ENCODE assay signal across 16 cellular contexts in the genomic region with DNA sequence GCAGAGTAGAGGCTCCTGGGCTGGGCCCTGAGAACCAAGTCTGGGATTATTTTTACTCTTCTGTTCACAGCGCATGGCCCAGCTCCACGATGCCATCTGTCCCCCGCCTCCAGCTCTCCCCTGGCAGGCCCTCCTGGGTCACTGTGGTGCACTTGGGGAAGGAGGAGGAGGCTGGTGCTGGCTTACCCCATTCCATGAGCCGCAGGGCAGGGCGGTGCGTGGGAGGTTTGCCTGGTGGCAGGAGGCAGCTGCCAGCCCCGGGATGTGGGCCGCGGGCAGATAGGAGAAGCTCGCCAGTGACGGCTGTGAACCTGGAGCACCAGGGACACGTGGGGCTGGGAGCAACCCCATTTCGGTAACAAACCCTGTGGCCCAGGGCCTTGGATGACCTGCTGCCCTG.
"Had no signal": no experiment of that assay in that cellular context is flagged by ENCODE, and none has a peak within 500 bp of the region (broad histone marks: within the 10 kb centered on the region; RNA-seq: fewer than 3 reads in every experiment).

No MANE protein-coding gene starts in this region.

- H3K9me3 ChIP-seq: ascending aorta, breast epithelium, esophagus squamous epithelium, sigmoid colon had no signal

- H3K4me1 ChIP-seq: ascending aorta, breast epithelium, esophagus squamous epithelium, sigmoid colon had no signal

- H3K27ac Mint-ChIP-seq: activated CD4-positive, alpha-beta T cell treated with anti-CD3 and anti-CD28 coated beads, Interleukin-2, amount 10 ng/mL, durations not matched to agents 7 days and 5 days; activated naive CD4-positive, alpha-beta T cell treated with anti-CD3 and anti-CD28 coated beads for 36 hours; dendritic cell treated with granulocyte-macrophage colony-stimulating factor and Interleukin-4, amounts not matched to agents 40 ng/mL and 50 ng/mL, for 4 days; stimulated activated naive B cell treated with anti-CD40 and anti-IgM and Interleukin-4, amounts not matched to agents 10 μg/mL and 1 μg/mL and 100 μg/mL, for 72 hours had no signal

- H3K27me3 ChIP-seq: ascending aorta, breast epithelium, esophagus squamous epithelium, sigmoid colon had no signal

- H3K36me3 ChIP-seq: breast epithelium, esophagus squamous epithelium, sigmoid colon had no signal

- H3K27ac ChIP-seq: ascending aorta, breast epithelium, esophagus squamous epithelium, sigmoid colon had no signal

- H3K9me3 Mint-ChIP-seq: activated CD4-positive, alpha-beta T cell treated with anti-CD3 and anti-CD28 coated beads, Interleukin-2, amount 10 ng/mL, durations not matched to agents 7 days and 5 days; activated naive CD4-positive, alpha-beta T cell treated with anti-CD3 and anti-CD28 coated beads for 36 hours; activated T-cell treated with anti-CD3 and anti-CD28 coated beads, Interleukin-2, amount 50 U/mL, for 4 hours; dendritic cell treated with granulocyte-macrophage colony-stimulating factor and Interleukin-4, amounts not matched to agents 40 ng/mL and 50 ng/mL, for 4 days; stimulated activated naive B cell treated with anti-CD40 and anti-IgM and Interleukin-4, amounts not matched to agents 10 μg/mL and 1 μg/mL and 100 μg/mL, for 72 hours had no signal

- H3K27me3 Mint-ChIP-seq: activated CD4-positive, alpha-beta T cell treated with anti-CD3 and anti-CD28 coated beads, Interleukin-2, amount 10 ng/mL, durations not matched to agents 7 days and 5 days had no signal

- H3K36me3 Mint-ChIP-seq: stimulated activated naive B cell treated with anti-CD40 and anti-IgM and Interleukin-4, amounts not matched to agents 10 μg/mL and 1 μg/mL and 100 μg/mL, for 72 hours had no signal

- ATAC-seq: activated T-cell treated with anti-CD3 and anti-CD28 coated beads, Interleukin-2, amount 50 U/mL, for 4 hours; stimulated activated naive B cell treated with anti-CD40 and anti-IgM and Interleukin-4, amounts not matched to agents 10 μg/mL and 1 μg/mL and 100 μg/mL, for 72 hours had no signal

- DNase-seq: activated CD4-positive, alpha-beta T cell treated with anti-CD3 and anti-CD28 coated beads, Interleukin-2, amount 10 ng/mL, durations not matched to agents 7 days and 5 days; activated CD8-positive, alpha-beta memory T cell treated with anti-CD3 and anti-CD28 coated beads, Interleukin-2, amount 50 U/mL, for 4 hours; activated naive CD4-positive, alpha-beta T cell treated with anti-CD3 and anti-CD28 coated beads for 36 hours; activated T-cell treated with anti-CD3 and anti-CD28 coated beads, Interleukin-2, amount 50 U/mL, for 4 hours; effector memory CD4-positive, alpha-beta T cell; esophagus squamous epithelium; hippocampal formation; midbrain; sigmoid colon; stimulated activated naive B cell treated with anti-CD40 and anti-IgM and Interleukin-4, amounts not matched to agents 10 μg/mL and 1 μg/mL and 100 μg/mL, for 72 hours; T-helper 1 cell; T1000 had no signal

- H3K4me3 ChIP-seq: ascending aorta, breast epithelium, esophagus squamous epithelium, lung, sigmoid colon had no signal

- H3K4me3 Mint-ChIP-seq: activated CD4-positive, alpha-beta T cell treated with anti-CD3 and anti-CD28 coated beads, Interleukin-2, amount 10 ng/mL, durations not matched to agents 7 days and 5 days; activated naive CD4-positive, alpha-beta T cell treated with anti-CD3 and anti-CD28 coated beads for 36 hours; activated T-cell treated with anti-CD3 and anti-CD28 coated beads, Interleukin-2, amount 50 U/mL, for 4 hours; dendritic cell treated with granulocyte-macrophage colony-stimulating factor and Interleukin-4, amounts not matched to agents 40 ng/mL and 50 ng/mL, for 4 days; stimulated activated naive B cell treated with anti-CD40 and anti-IgM and Interleukin-4, amounts not matched to agents 10 μg/mL and 1 μg/mL and 100 μg/mL, for 72 hours had no signal

- H3K4me1 Mint-ChIP-seq: activated CD4-positive, alpha-beta T cell treated with anti-CD3 and anti-CD28 coated beads, Interleukin-2, amount 10 ng/mL, durations not matched to agents 7 days and 5 days had no signal
